9 cellular contexts compared by ENCODE assay signal in the genomic region with DNA sequence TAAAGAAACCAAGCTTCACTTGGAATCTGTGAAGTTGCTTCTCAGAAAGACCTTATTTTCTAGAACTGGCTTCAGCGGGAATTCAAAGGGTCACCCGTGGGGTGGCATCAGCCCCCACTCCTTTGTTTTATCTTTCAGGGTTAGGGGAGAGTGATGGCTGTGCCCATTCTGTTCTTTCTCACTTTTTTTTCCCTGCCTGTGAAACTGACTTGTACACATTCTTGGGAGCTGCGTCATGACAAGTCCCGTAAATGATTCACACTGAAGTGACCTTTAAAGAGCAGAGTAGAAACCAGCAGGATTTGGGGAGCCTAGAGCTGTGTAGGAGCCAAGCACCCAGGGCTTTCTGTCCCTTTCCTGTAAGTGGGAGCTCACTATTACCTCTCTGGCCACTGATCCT. TPM values are rescaled to one million over a fixed set of nuclear protein-coding genes. Genes with fewer than 3 reads are reported as not detected.
A peak's percentile ranks its signal among the peaks of the same experiment; 100 is the strongest.
DNase-seq lines count a peak whose midpoint lies in the region; ATAC-seq and TF ChIP-seq lines count a peak whose summit lies in the region.
"Had no signal": no experiment of that assay in that cellular context is flagged by ENCODE, and none has a peak within 500 bp of the region (broad histone marks: within the 10 kb centered on the region; RNA-seq: fewer than 3 reads in every experiment).

No MANE protein-coding gene starts in this region.

- DNase-seq in colonic mucosa, result peak; percentile 29
- DNase-seq in lower leg skin (ENCODE audit: low spot score in 2 of 2), result peak; percentile 72 to 85
- peak in 1 of 2 donors; percentile 71 for DNase-seq in tibial nerve (ENCODE audit: low spot score in 2 of 2)
- DNase-seq in activated CD8-positive, alpha-beta memory T cell treated with anti-CD3 and anti-CD28 coated beads, Interleukin-2, amount 10 ng/mL, durations not matched to agents 7 days and 5 days, result no peak
- DNase-seq in DMS114 treated with DMSO at 0.1 percent for 48 hours (lab: John Stamatoyannopoulos, UW; ENCODE audit: unreplicated experiment), result no peak
- no peak for DNase-seq in NCI-H510A treated with DMSO at 0.1 percent for 48 hours (lab: John Stamatoyannopoulos, UW)
- DNase-seq: activated CD4-positive, alpha-beta T cell treated with anti-CD3 and anti-CD28 coated beads for 4 hours had no signal

- H3K9me3 ChIP-seq in HUES6 (ENCODE audit: control insufficient read depth, insufficient read depth, low read depth, low read length) (no peaks in the 10 kb centered on the region), colonic mucosa (no peaks in the 10 kb centered on the region), tibial nerve (no peaks in the 10 kb centered on the region)

- H3K36me3 ChIP-seq in HUES6 (ENCODE audit: control insufficient read depth, insufficient read depth, low read length), result no peaks in the 10 kb centered on the region
- peaks cover 4% of the 10 kb centered on the region for H3K36me3 ChIP-seq in colonic mucosa
- H3K36me3 ChIP-seq in tibial nerve, result no peaks in the 10 kb centered on the region

- no peaks in the 10 kb centered on the region for H3K36me3 Mint-ChIP-seq in activated CD8-positive, alpha-beta memory T cell treated with anti-CD3 and anti-CD28 coated beads, Interleukin-2, amount 10 ng/mL, durations not matched to agents 7 days and 5 days

- peaks cover 12% of the 10 kb centered on the region for H3K27me3 Mint-ChIP-seq in activated CD8-positive, alpha-beta memory T cell treated with anti-CD3 and anti-CD28 coated beads, Interleukin-2, amount 10 ng/mL, durations not matched to agents 7 days and 5 days

- 15 to 20% methylated on average over 4 of the region's 4 CpGs for WGBS in lower leg skin, 2 donors
- 17% methylated on average over 4 of the region's 4 CpGs for WGBS in tibial nerve, 2 donors

- no peak overlapping the region for H3K27ac Mint-ChIP-seq in activated CD8-positive, alpha-beta memory T cell treated with anti-CD3 and anti-CD28 coated beads, Interleukin-2, amount 10 ng/mL, durations not matched to agents 7 days and 5 days

- H3K4me1 Mint-ChIP-seq in activated CD8-positive, alpha-beta memory T cell treated with anti-CD3 and anti-CD28 coated beads, Interleukin-2, amount 10 ng/mL, durations not matched to agents 7 days and 5 days, result no peaks in the 10 kb centered on the region

- no peaks in the 10 kb centered on the region for H3K27me3 ChIP-seq in HUES6 (ENCODE audit: control insufficient read depth, insufficient read depth, low read length)
- H3K27me3 ChIP-seq in colonic mucosa, result no peaks in the 10 kb centered on the region
- H3K27me3 ChIP-seq in tibial nerve, result no peaks in the 10 kb centered on the region

- no peak overlapping the region for H3K4me3 Mint-ChIP-seq in activated CD8-positive, alpha-beta memory T cell treated with anti-CD3 and anti-CD28 coated beads, Interleukin-2, amount 10 ng/mL, durations not matched to agents 7 days and 5 days

- H3K9me3 Mint-ChIP-seq in activated CD8-positive, alpha-beta memory T cell treated with anti-CD3 and anti-CD28 coated beads, Interleukin-2, amount 10 ng/mL, durations not matched to agents 7 days and 5 days (ENCODE audit: low read depth), result no peaks in the 10 kb centered on the region

- TF ChIP-seq EP300 in tibial nerve (IDR thresholded peaks at IDR 0.05), result peak; percentile 62 to 93

- TF ChIP-seq CTCF in colonic mucosa (IDR thresholded peaks at IDR 0.05) (no peak), lower leg skin (IDR thresholded peaks at IDR 0.05) (no peak), tibial nerve (IDR thresholded peaks at IDR 0.05) (no peak)

- ATAC-seq in activated CD8-positive, alpha-beta memory T cell treated with anti-CD3 and anti-CD28 coated beads, Interleukin-2, amount 10 ng/mL, durations not matched to agents 7 days and 5 days, result no peak
- no peak for ATAC-seq in GM18873 (IDR thresholded peaks at IDR 0.05; ENCODE audit: low FRiP score, unreplicated experiment)

- H3K4me1 ChIP-seq in HUES6 (ENCODE audit: control insufficient read depth, insufficient read depth, low read length), result peaks cover 55% of the 10 kb centered on the region
- no peaks in the 10 kb centered on the region for H3K4me1 ChIP-seq in colonic mucosa
- H3K4me1 ChIP-seq in tibial nerve, result peaks cover 3 to 87% (median 47%) of the 10 kb centered on the region in 4 donors

- H3K27ac ChIP-seq in HUES6 (ENCODE audit: low read depth, low read length) (peak overlapping the region; percentile 56; the same call in 1 of the 2 replicates), colonic mucosa (peak overlapping the region; percentile 70), tibial nerve (peak overlapping the region; percentile 74 to 98 (median 84))

- intact Hi-C loops in colonic mucosa (cut with DNase I) (loop anchor here (5.0 kb wide), 1 partner anchor 63 kb away; a partner anchor contains a TSS), lower leg skin (cut with DNase I; ENCODE audit: low total_unique reads) (no loop called here)

- CTCF ChIA-PET in activated CD8-positive, alpha-beta memory T cell treated with anti-CD3 and anti-CD28 coated beads, Interleukin-2, amount 10 ng/mL, durations not matched to agents 7 days and 5 days (lab: Charles Lee), result interaction anchor here (1.2 to 3.6 kb wide), 2 partner anchors 9 to 179 kb away, joined by 5 to 24 read pairs; no protein-coding TSS in a partner anchor

- TF ChIP-seq POLR2A in lower leg skin (IDR thresholded peaks at IDR 0.05), result no peak
- TF ChIP-seq POLR2A in tibial nerve (IDR thresholded peaks at IDR 0.05), result no peak

- H3K9ac ChIP-seq in HUES6 (ENCODE audit: low read length) (no peak overlapping the region), colonic mucosa (ENCODE audit: low read depth in 2 of 2, low read length in 2 of 2) (peak overlapping the region; percentile 15 to 16)

- no peak overlapping the region for H3K4me3 ChIP-seq in HUES6 (ENCODE audit: low read depth, low read length)
- no peak overlapping the region for H3K4me3 ChIP-seq in colonic mucosa
- H3K4me3 ChIP-seq in lower leg skin (ENCODE audit: low read depth, poor library complexity, severe bottlenecking), result no peak overlapping the region
- H3K4me3 ChIP-seq in tibial nerve, result peak overlapping the region in 1 of 4 donors; percentile 21

RNA-seq across cellular contexts. Expression of a gene that starts 43.8 kb away (rescaled TPM):
- 10 to 100 TPM; 55.4 to 71.4 TPM for total RNA-seq in colonic mucosa
- total RNA-seq in lower leg skin, result 10 to 100 TPM in 1 of 4 donors, 1 to 10 TPM in 3; 5.4 to 10.5 (median 6.1) TPM
- total RNA-seq in tibial nerve, result 1 to 10 TPM; 1.6 to 8.1 (median 5.3) TPM
- total RNA-seq in activated CD8-positive, alpha-beta memory T cell treated with anti-CD3 and anti-CD28 coated beads, Interleukin-2, amount 10 ng/mL, durations not matched to agents 7 days and 5 days, result not detected

Comparison
In these comparisons a context has a peak if more than half of its experiments do, and no peak if none do; other contexts are left out.
1. DNase-seq: peak in colonic mucosa (single experiment) and lower leg skin (2 of 2); none in activated CD8-positive, alpha-beta memory T cell treated with anti-CD3 and anti-CD28 coated beads, Interleukin-2, amount 10 ng/mL, durations not matched to agents 7 days and 5 days (single experiment), DMS114 treated with DMSO at 0.1 percent for 48 hours (single experiment) and NCI-H510A treated with DMSO at 0.1 percent for 48 hours (single experiment).
2. RNA of a gene that starts 43.8 kb away (total RNA-seq): 55.4 to 71.4 TPM in colonic mucosa; 1.6 to 8.1 TPM in tibial nerve, 5.4 to 10.5 TPM in lower leg skin and not detected in activated CD8-positive, alpha-beta memory T cell treated with anti-CD3 and anti-CD28 coated beads, Interleukin-2, amount 10 ng/mL, durations not matched to agents 7 days and 5 days; every median in the first group is over 4 times any median in the second.
3. Peak in every context shown above with its lines, with median percentiles within 50 percentile points of each other: H3K27ac ChIP-seq.